Comparison of ENCODE assay signal across 19 cellular contexts in genomic region chr1:32780005-32780404, GRCh38. TPM values are rescaled to one million over a fixed set of nuclear protein-coding genes. Genes with fewer than 3 reads are reported as not detected.
DNase-seq lines count a peak whose midpoint lies in the region; ATAC-seq and TF ChIP-seq lines count a peak whose summit lies in the region.
"Had no signal": no experiment of that assay in that cellular context is flagged by ENCODE, and none has a peak within 500 bp of the region (broad histone marks: within the 10 kb centered on the region; RNA-seq: fewer than 3 reads in every experiment).

No MANE protein-coding gene starts in this region.

- ATAC-seq in mucosa of descending colon, result peak; percentile 23
- ATAC-seq in HG03354 (IDR thresholded peaks at IDR 0.05; ENCODE audit: poor library complexity, severe bottlenecking, unreplicated experiment), result no peak
- ATAC-seq: Panc1 had no signal

- peak overlapping the region; percentile 78 for H3K27ac ChIP-seq in PC-9
- peak overlapping the region; percentile 59 for H3K27ac ChIP-seq in epithelial cell of prostate
- peak overlapping the region in 2 of 5 donors; percentile 15 to 19 for H3K27ac ChIP-seq in stomach
- H3K27ac ChIP-seq: 22Rv1, GM23248 had no signal

- peaks cover 6% of the 10 kb centered on the region for H3K4me1 Mint-ChIP-seq in activated CD4-positive, alpha-beta T cell treated with anti-CD3 and anti-CD28 coated beads, Interleukin-2, amount 10 ng/mL, durations not matched to agents 7 days and 5 days
- H3K4me1 Mint-ChIP-seq: CD4-positive, alpha-beta memory T cell had no signal

- peaks cover 58% of the 10 kb centered on the region for H3K36me3 Mint-ChIP-seq in activated CD4-positive, alpha-beta T cell treated with anti-CD3 and anti-CD28 coated beads, Interleukin-2, amount 10 ng/mL, durations not matched to agents 7 days and 5 days (ENCODE audit: low read depth)

- TF ChIP-seq EP300 in stomach (IDR thresholded peaks at IDR 0.05), result no peak

- peak overlapping the region; percentile 35 for H3K4me2 ChIP-seq in PC-9

- peaks cover 98% of the 10 kb centered on the region for H3F3A ChIP-seq in PC-9 (ENCODE audit: insufficient read depth, low read depth)

- peaks cover 64% of the 10 kb centered on the region for H3K4me1 ChIP-seq in PC-9 (replicated peaks; ENCODE audit: insufficient read depth)
- no peaks in the 10 kb centered on the region for H3K4me1 ChIP-seq in mucosa of descending colon (ENCODE audit: low read depth)
- H3K4me1 ChIP-seq in stomach, result peaks cover 6 to 14% (median 9%) of the 10 kb centered on the region in 4 donors

- no peak for DNase-seq in activated CD4-positive, alpha-beta T cell treated with anti-CD3 and anti-CD28 coated beads, Interleukin-2, amount 10 ng/mL, durations not matched to agents 7 days and 5 days
- DNase-seq in activated CD4-positive, alpha-beta T cell treated with anti-CD3 and anti-CD28 coated beads, Interleukin-2, amount 50 U/mL, for 1 hour, result no peak
- DNase-seq in PC-9, result no peak
- DNase-seq in epithelial cell of prostate (ENCODE audit: low read depth, low spot score), result no peak
- DNase-seq in mucosa of descending colon, result no peak
- DNase-seq in stomach, result no peak
- no peak for DNase-seq in NCI-H69 (lab: John Stamatoyannopoulos, UW)
- DNase-seq: BE2C; CD4-positive, alpha-beta memory T cell; DMS79 treated with DMSO at 0.1 percent for 48 hours; GM23248; KBM-7; NCI-H1417 treated with DMSO at 0.1 percent for 48 hours; NCI-H1930; NCI-H2171 treated with DMSO at 0.1 percent for 48 hours; Right ventricle myocardium superior had no signal

- peaks cover 6% of the 10 kb centered on the region; the same call in 1 of the 2 replicates for H4K20me1 ChIP-seq in PC-9 (ENCODE audit: insufficient read depth)

- H3K79me2 ChIP-seq in PC-9 (ENCODE audit: low read depth), result peaks cover 18% of the 10 kb centered on the region

- intact Hi-C loops in PC-9 (cut with micrococcal nuclease; ENCODE audit: unreplicated experiment), result loop anchor here (2.0 kb wide), 1 partner anchor 37 kb away; the partner anchor contains the start of genes S100PBP and YARS1
- intact Hi-C loops in mucosa of descending colon (cut with DNase I, micrococcal nuclease), result no loop called here
- intact Hi-C loops in stomach (cut with DNase I; ENCODE audit: low total_unique reads), result no loop called here

- no peaks in the 10 kb centered on the region for H3K27me3 ChIP-seq in PC-9 (ENCODE audit: insufficient read depth, low read depth)
- no peaks in the 10 kb centered on the region for H3K27me3 ChIP-seq in stomach
- H3K27me3 ChIP-seq: BE2C had no signal

- 80 to 94% (median 92%) methylated on average over 8 of the region's 8 CpGs for WGBS in stomach, 5 donors

- no peak overlapping the region for H2AFZ ChIP-seq in PC-9
- H2AFZ ChIP-seq: GM23248 had no signal

- H3K9me3 ChIP-seq in PC-9 (ENCODE audit: insufficient read depth, low read depth), result no peaks in the 10 kb centered on the region
- H3K9me3 ChIP-seq in mucosa of descending colon, result no peaks in the 10 kb centered on the region
- H3K9me3 ChIP-seq in stomach, result no peaks in the 10 kb centered on the region
- H3K9me3 ChIP-seq: BE2C had no signal

- no peaks in the 10 kb centered on the region for H3K9me2 ChIP-seq in PC-9 (ENCODE audit: insufficient read depth)

- H3K4me3 ChIP-seq in PC-9 (no peak overlapping the region), mucosa of descending colon (no peak overlapping the region), stomach (no peak overlapping the region)
- H3K4me3 ChIP-seq: GM23248 had no signal

- no peak for TF ChIP-seq CTCF in PC-9 (conservative IDR thresholded peaks at IDR 0.05)
- TF ChIP-seq CTCF in mucosa of descending colon (IDR thresholded peaks at IDR 0.05), result no peak
- TF ChIP-seq CTCF in stomach (IDR thresholded peaks at IDR 0.05), result no peak

- CTCF ChIA-PET in activated CD4-positive, alpha-beta T cell treated with anti-CD3 and anti-CD28 coated beads, Interleukin-2, amount 10 ng/mL, durations not matched to agents 7 days and 5 days (lab: Charles Lee), result interaction anchor here (0.7 kb wide), 1 partner anchor 12 kb away, joined by 3 read pairs; no protein-coding TSS in a partner anchor
- CTCF ChIA-PET in PC-9 (lab: Charles Lee), result no interaction called here

- TF ChIP-seq POLR2A in stomach (IDR thresholded peaks at IDR 0.05), result no peak

- H3K36me3 ChIP-seq in PC-9 (ENCODE audit: low read depth) (peaks cover 76% of the 10 kb centered on the region), mucosa of descending colon (ENCODE audit: low read depth) (no peaks in the 10 kb centered on the region), stomach (peaks cover 70 to 100% (median 100%) of the 10 kb centered on the region in 4 donors)

- peak overlapping the region; percentile 42 for H3K27ac Mint-ChIP-seq in activated CD4-positive, alpha-beta T cell treated with anti-CD3 and anti-CD28 coated beads, Interleukin-2, amount 10 ng/mL, durations not matched to agents 7 days and 5 days

- H3K9me3 Mint-ChIP-seq in activated CD4-positive, alpha-beta T cell treated with anti-CD3 and anti-CD28 coated beads, Interleukin-2, amount 10 ng/mL, durations not matched to agents 7 days and 5 days, result no peaks in the 10 kb centered on the region
- H3K9me3 Mint-ChIP-seq: CD4-positive, alpha-beta memory T cell had no signal

- no peak overlapping the region for H3K4me3 Mint-ChIP-seq in activated CD4-positive, alpha-beta T cell treated with anti-CD3 and anti-CD28 coated beads, Interleukin-2, amount 10 ng/mL, durations not matched to agents 7 days and 5 days
- H3K4me3 Mint-ChIP-seq: CD4-positive, alpha-beta memory T cell had no signal

- H3K27me3 Mint-ChIP-seq in activated CD4-positive, alpha-beta T cell treated with anti-CD3 and anti-CD28 coated beads, Interleukin-2, amount 10 ng/mL, durations not matched to agents 7 days and 5 days, result no peaks in the 10 kb centered on the region
- H3K27me3 Mint-ChIP-seq: CD4-positive, alpha-beta memory T cell had no signal

- BruUV-seq in PC-9 (replicated peaks; lab: Mats Ljungman, UMichigan), result no TSS peak

- POLR2A ChIA-PET in activated CD4-positive, alpha-beta T cell treated with anti-CD3 and anti-CD28 coated beads, Interleukin-2, amount 10 ng/mL, durations not matched to agents 7 days and 5 days (lab: Charles Lee), result no interaction called here
- POLR2A ChIA-PET in PC-9 (lab: Charles Lee; ENCODE audit: unreplicated experiment), result no interaction called here

RNA-seq across cellular contexts. Expression of gene YARS1, which starts 37.2 kb away (rescaled TPM):
- total RNA-seq in activated CD4-positive, alpha-beta T cell treated with anti-CD3 and anti-CD28 coated beads, Interleukin-2, amount 10 ng/mL, durations not matched to agents 7 days and 5 days, result 100 to 1,000 TPM; 167 to 196 TPM
- total RNA-seq in PC-9 (2021) (180 and 187 TPM in 2 replicates), mucosa of descending colon (10 to 100 TPM; 47.0 to 66.7 (median 54.8) TPM), stomach (10 to 100 TPM; 26.9 to 99.1 (median 64.4) TPM)
- polyA plus RNA-seq in stomach, result 10 to 100 TPM; 44.5 to 53.0 (median 47.8) TPM

RNA-seq across cellular contexts. Expression of gene S100PBP, which starts 37.4 kb away (rescaled TPM):
- 10 to 100 TPM; 58.0 to 65.8 TPM for total RNA-seq in activated CD4-positive, alpha-beta T cell treated with anti-CD3 and anti-CD28 coated beads, Interleukin-2, amount 10 ng/mL, durations not matched to agents 7 days and 5 days
- total RNA-seq in PC-9 (2021) (42.4 and 47.0 TPM in 2 replicates), mucosa of descending colon (10 to 100 TPM; 23.7 to 38.8 (median 31.0) TPM), stomach (100 to 1,000 TPM in 1 of 5 donors, 10 to 100 TPM in 3, 1 to 10 TPM in 1; 2.9 to 253 (median 40.6) TPM)
- 1 to 10 TPM; 5.7 to 9.3 (median 6.7) TPM for polyA plus RNA-seq in stomach
